ENCODE assay signal across 12 cellular contexts in the genomic region with DNA sequence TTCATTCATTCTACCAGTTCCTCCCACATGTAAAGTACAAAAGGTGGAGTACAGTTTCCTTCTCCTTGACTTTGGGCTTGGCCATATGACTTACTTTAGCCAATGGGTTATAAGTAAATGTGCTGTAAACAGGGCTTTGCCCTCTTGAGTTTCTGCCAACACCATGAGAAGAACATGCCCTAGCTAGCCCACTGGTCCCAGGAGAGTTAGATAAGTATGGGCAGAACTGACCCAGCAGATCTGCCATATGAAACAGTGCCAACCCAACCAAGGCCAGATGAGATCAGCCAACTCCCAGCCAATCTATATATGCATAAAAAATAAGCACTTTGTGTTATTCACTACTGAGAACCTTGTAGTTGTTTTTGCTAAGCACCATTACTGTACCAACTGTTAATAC. TPM values are rescaled to one million over a fixed set of nuclear protein-coding genes. Genes with fewer than 3 reads are reported as not detected.
DNase-seq lines count a peak whose midpoint lies in the region; ATAC-seq and TF ChIP-seq lines count a peak whose summit lies in the region.
"Had no signal": no experiment of that assay in that cellular context is flagged by ENCODE, and none has a peak within 500 bp of the region (broad histone marks: within the 10 kb centered on the region; RNA-seq: fewer than 3 reads in every experiment).

No MANE protein-coding gene starts in this region.

- no peak for TF ChIP-seq CTCF in adrenal gland (IDR thresholded peaks at IDR 0.05)

- no peak for ATAC-seq in Right ventricle myocardium inferior

- H3K27me3 ChIP-seq in adrenal gland: no peaks in the 10 kb centered on the region

- no peaks in the 10 kb centered on the region for H3K4me1 ChIP-seq in adrenal gland (replicated peaks in 1 of 2)
- H3K4me1 ChIP-seq: prostate gland had no signal

- intact Hi-C loops in adrenal gland (cut with DNase I) (no loop called here), Right ventricle myocardium inferior (cut with DNase I) (no loop called here)

- H3K27ac ChIP-seq in adrenal gland: no peak overlapping the region
- H3K27ac ChIP-seq: prostate gland had no signal

- no peak for TF ChIP-seq POLR2A in adrenal gland (IDR thresholded peaks at IDR 0.05)

- peak; percentile 76 for DNase-seq in DMS153 treated with DMSO at 0.1 percent for 48 hours (lab: John Stamatoyannopoulos, UW; ENCODE audit: unreplicated experiment)
- peak; percentile 86 for DNase-seq in NCI-H1105 (lab: John Stamatoyannopoulos, UW)
- DNase-seq in adrenal gland: peak in 6 of 7 donors; percentile 21 to 57 (median 42)
- peak; percentile 3 for DNase-seq in iris pigment epithelial cell (ENCODE audit: low read depth)
- no peak for DNase-seq in cerebellar cortex (ENCODE audit: low spot score)
- DNase-seq in D341Med (ENCODE audit: low spot score): no peak
- no peak for DNase-seq in Right ventricle myocardium inferior (ENCODE audit: missing footprints)
- DNase-seq in cerebellum (ENCODE audit: low spot score): no peak
- DNase-seq: activated naive CD8-positive, alpha-beta T cell treated with anti-CD3 and anti-CD28 coated beads, Interleukin-2, amount 10 ng/mL, durations not matched to agents 7 days and 5 days; effector CD8-positive, alpha-beta T cell; NCI-H2029 had no signal

- H3K9me3 ChIP-seq in adrenal gland (replicated peaks in 1 of 3): no peaks in the 10 kb centered on the region
- H3K9me3 ChIP-seq: prostate gland had no signal

- peaks cover 0 to 5% of the 10 kb centered on the region in 2 donors for H3K36me3 ChIP-seq in adrenal gland (replicated peaks in 1 of 2)
- H3K36me3 ChIP-seq: prostate gland had no signal

- H3K4me3 ChIP-seq in adrenal gland: no peak overlapping the region
- H3K4me3 ChIP-seq: prostate gland had no signal

RNA-seq across cellular contexts. Expression of gene ZC3H8, which starts 25.5 kb away (rescaled TPM):
- total RNA-seq in adrenal gland (10 to 100 TPM in 3 of 8 donors, 1 to 10 TPM in 4, under 1 TPM in 1; 0.85 to 14.0 (median 7.3) TPM), Right ventricle myocardium inferior (10.6 TPM), cerebellum (23.7 TPM)
- polyA plus RNA-seq in adrenal gland: 10 to 100 TPM in 1 of 3 donors, 1 to 10 TPM in 2; 3.0 to 17.4 (median 6.9) TPM

RNA-seq across cellular contexts. Expression of gene ZC3H6, which starts 46.0 kb away (rescaled TPM):
- 10 to 100 TPM in 4 of 8 donors, 1 to 10 TPM in 4; 4.1 to 19.0 (median 13.1) TPM for total RNA-seq in adrenal gland
- 1 to 10 TPM; 2.5 to 9.3 (median 6.0) TPM for polyA plus RNA-seq in adrenal gland
- 16.1 TPM for total RNA-seq in Right ventricle myocardium inferior
- 25.8 TPM for total RNA-seq in cerebellum

Comparison
In these comparisons a context has a peak if more than half of its experiments do, and no peak if none do; other contexts are left out.
1. DNase-seq: peak in DMS153 treated with DMSO at 0.1 percent for 48 hours (single experiment), NCI-H1105 (single experiment), adrenal gland (6 of 7) and iris pigment epithelial cell (single experiment); none in cerebellar cortex (single experiment), D341Med (single experiment), Right ventricle myocardium inferior (single experiment) and cerebellum (single experiment).